Comparison of ENCODE assay signal across 9 cellular contexts in genomic region chr6:155126727-155127439, GRCh38.
DNase-seq lines count a peak whose midpoint lies in the region; ATAC-seq and TF ChIP-seq lines count a peak whose summit lies in the region.
"Had no signal": no experiment of that assay in that cellular context is flagged by ENCODE, and none has a peak within 500 bp of the region (broad histone marks: within the 10 kb centered on the region; RNA-seq: fewer than 3 reads in every experiment).

No MANE protein-coding gene starts in this region.

- peaks cover 21% of the 10 kb centered on the region for H3K4me1 ChIP-seq in GM23338 (ENCODE audit: insufficient read depth)
- H3K4me1 ChIP-seq in Panc1 (ENCODE audit: control insufficient read depth, insufficient read depth, low read length) = peaks cover 24% of the 10 kb centered on the region
- H3K4me1 ChIP-seq in stomach = peaks cover 0 to 2% (median 0%) of the 10 kb centered on the region in 4 donors

- H3K36me3 ChIP-seq in GM23338 (ENCODE audit: insufficient read depth) (no peaks in the 10 kb centered on the region), Panc1 (ENCODE audit: control insufficient read depth, insufficient read depth, low read length) (no peaks in the 10 kb centered on the region), stomach (peaks cover 0 to 10% (median 5%) of the 10 kb centered on the region in 4 donors)

- H3K79me2 ChIP-seq in GM23338 (replicated peaks; ENCODE audit: insufficient read depth) = no peaks in the 10 kb centered on the region

- intact Hi-C loops in Panc1 (cut with micrococcal nuclease; ENCODE audit: unreplicated experiment) = no loop called here
- intact Hi-C loops in stomach (cut with DNase I; ENCODE audit: low total_unique reads) = no loop called here

- no peaks in the 10 kb centered on the region for H3K9me3 Mint-ChIP-seq in GM23338
- H3K9me3 Mint-ChIP-seq: dendritic cell treated with granulocyte-macrophage colony-stimulating factor and Interleukin-4, amounts not matched to agents 40 ng/mL and 50 ng/mL, for 4 days had no signal

- H3K4me1 Mint-ChIP-seq in GM23338 = peaks cover 29% of the 10 kb centered on the region

- H3K9me3 ChIP-seq in Panc1 (ENCODE audit: control insufficient read depth, insufficient read depth, low read depth, low read length) = no peaks in the 10 kb centered on the region
- H3K9me3 ChIP-seq in stomach = no peaks in the 10 kb centered on the region

- DNase-seq in GM23338 (ENCODE audit: low spot score) (no peak), Panc1 (ENCODE audit: low read depth, low spot score) (peak; percentile 76), dermis microvascular lymphatic vessel endothelial cell (ENCODE audit: low read depth in 2 of 2) (peak; percentile 80 to 95), stomach (no peak), NCI-H1436 (lab: John Stamatoyannopoulos, UW) (no peak), putamen (ENCODE audit: low spot score) (no peak)
- peak; percentile 68 to 69 for DNase-seq in stimulated activated CD4-positive, alpha-beta T cell treated with anti-CD3 and anti-CD28 coated beads, Interleukin-2, amount 100 ng/mL, for 24 hours
- DNase-seq in effector CD4-positive, alpha-beta T cell = no peak

- H4K20me1 ChIP-seq in GM23338 (replicated peaks; ENCODE audit: insufficient read depth) = no peaks in the 10 kb centered on the region

- 66 to 74% (median 70%) methylated on average over 10 of the region's 10 CpGs for WGBS in stomach, 5 donors

- H3K36me3 Mint-ChIP-seq in GM23338 (ENCODE audit: low read depth) = peaks cover 15% of the 10 kb centered on the region

- H3K4me3 ChIP-seq in GM23338 (no peak overlapping the region), Panc1 (ENCODE audit: low read depth in 2 of 2, low read length in 2 of 2) (0 out of 4 replicates have a peak overlapping the region, but pooled peaks of 1 of the 2 experiments have one; percentile 0), stomach (no peak overlapping the region)

- ATAC-seq in GM23338 = peak; percentile 33
- ATAC-seq in Panc1 = peak; percentile 99

- H3K27ac ChIP-seq in GM23338 (ENCODE audit: low read depth) (peak overlapping the region; percentile 50; the same call in 1 of the 2 replicates), Panc1 (ENCODE audit: low read length) (peak overlapping the region; percentile 83), stomach (no peak overlapping the region)

- H3K4me3 Mint-ChIP-seq in GM23338 = no peak overlapping the region
- H3K4me3 Mint-ChIP-seq: dendritic cell treated with granulocyte-macrophage colony-stimulating factor and Interleukin-4, amounts not matched to agents 40 ng/mL and 50 ng/mL, for 4 days had no signal

- in situ Hi-C loops in Panc1 (cut with HindIII; ENCODE audit: low pct_unique_long_range_greater_than_20kb, low sequenced_read_pairs) = no loop called here

- TF ChIP-seq CTCF in GM23338 (conservative IDR thresholded peaks at IDR 0.05; ENCODE audit: low read depth in 2 of 2) = no peak
- no peak for TF ChIP-seq CTCF in Panc1 (IDR thresholded peaks at IDR 0.05)
- TF ChIP-seq CTCF in stomach (IDR thresholded peaks at IDR 0.05) = no peak

- H3K9me2 ChIP-seq in GM23338 (ENCODE audit: insufficient read depth) = no peaks in the 10 kb centered on the region

- CTCF ChIA-PET in Panc1 (lab: Charles Lee) = interaction anchor here (0.5 kb wide), 1 partner anchor 142 kb away, joined by 6 read pairs; no protein-coding TSS in a partner anchor

- TF ChIP-seq POLR2A in stomach (IDR thresholded peaks at IDR 0.05) = no peak

- TF ChIP-seq EP300 in stomach (IDR thresholded peaks at IDR 0.05) = no peak

- H2AFZ ChIP-seq in GM23338 = no peak overlapping the region

- H3K27ac Mint-ChIP-seq in GM23338 = no peak overlapping the region
- H3K27ac Mint-ChIP-seq: dendritic cell treated with granulocyte-macrophage colony-stimulating factor and Interleukin-4, amounts not matched to agents 40 ng/mL and 50 ng/mL, for 4 days had no signal

- H3F3A ChIP-seq in GM23338 (replicated peaks; ENCODE audit: low read depth) = no peaks in the 10 kb centered on the region

- POLR2A ChIA-PET in Panc1 (lab: Charles Lee) = interaction anchor here (0.7 kb wide), 1 partner anchor 121 kb away, joined by 6 read pairs; no protein-coding TSS in a partner anchor

- BruUV-seq in Panc1 (replicated peaks; lab: Mats Ljungman, UMichigan) = no TSS peak

- no peak overlapping the region for H3K4me2 ChIP-seq in GM23338

- peaks cover 9% of the 10 kb centered on the region for H3K27me3 Mint-ChIP-seq in GM23338 (ENCODE audit: insufficient read depth, low read depth, poor library complexity)

- H3K27me3 ChIP-seq in GM23338 (ENCODE audit: insufficient read depth) (no peaks in the 10 kb centered on the region), Panc1 (ENCODE audit: control insufficient read depth, insufficient read depth, low read length) (no peaks in the 10 kb centered on the region), stomach (no peaks in the 10 kb centered on the region)

TF ChIP-seq in GM23338, 12 proteins besides CTCF, POLR2A, EP300 and RAD21 (continues in another document):
- TF ChIP-seq STAT1 (IDR thresholded peaks at IDR 0.05; ENCODE audit: unreplicated experiment) (no peak), REST (IDR thresholded peaks at IDR 0.05; ENCODE audit: unreplicated experiment) (no peak), ZNF114 (CRISPR knock-in tag; IDR thresholded peaks at IDR 0.05) (no peak), EZH2phosphoT487 (IDR thresholded peaks at IDR 0.05; ENCODE audit: unreplicated experiment) (no peak)

Comparison
In these comparisons a context has a peak if more than half of its experiments do, and no peak if none do; other contexts are left out.
1. DNase-seq: peak in Panc1 (single experiment), dermis microvascular lymphatic vessel endothelial cell (2 of 2) and stimulated activated CD4-positive, alpha-beta T cell treated with anti-CD3 and anti-CD28 coated beads, Interleukin-2, amount 100 ng/mL, for 24 hours (2 of 2); none in GM23338 (single experiment), stomach (single experiment), NCI-H1436 (single experiment), putamen (single experiment) and effector CD4-positive, alpha-beta T cell (single experiment).
2. H3K27ac ChIP-seq: peak in GM23338 (single experiment) and Panc1 (single experiment); none in stomach (0 of 5).